ENCODE assay signal across 8 cellular contexts in the genomic region with DNA sequence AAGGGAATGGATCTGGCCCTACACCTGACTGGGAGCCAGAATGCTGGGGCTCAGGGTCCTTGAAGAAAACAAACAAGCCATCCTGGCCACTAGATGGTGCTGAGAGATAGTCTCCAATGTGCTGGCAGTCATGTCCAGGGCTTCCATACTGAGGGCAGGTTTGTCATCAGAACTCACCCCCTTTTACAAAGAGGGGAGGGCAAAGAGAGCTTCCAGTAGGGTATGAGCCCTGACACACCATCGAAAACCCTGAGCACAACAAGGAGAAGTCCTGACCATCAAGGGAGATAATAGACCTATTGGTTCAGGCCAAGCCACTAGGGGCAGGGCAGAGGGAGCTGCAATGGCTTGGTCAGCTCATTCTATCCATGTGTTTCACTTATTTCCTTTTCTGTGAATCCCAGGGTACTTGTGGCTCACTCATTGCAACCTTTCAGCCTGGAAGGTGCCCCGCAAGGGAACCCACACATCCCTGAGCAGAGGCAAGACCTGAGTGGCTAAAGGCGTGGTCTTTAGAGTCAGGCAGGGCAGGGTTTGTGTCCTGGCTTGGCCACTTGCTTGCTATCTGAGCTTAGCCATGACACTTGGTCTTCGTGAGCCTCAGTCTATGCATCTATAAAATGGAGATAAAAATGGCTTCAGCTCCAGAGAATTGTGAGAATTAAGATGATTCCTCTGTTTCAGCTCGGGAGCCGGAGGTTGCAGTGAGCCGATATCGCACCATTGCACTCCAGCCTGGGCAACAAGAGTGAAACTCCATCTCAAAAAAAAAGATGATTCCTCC. TPM values are rescaled to one million over a fixed set of nuclear protein-coding genes. Genes with fewer than 3 reads are reported as not detected.
DNase-seq lines count a peak whose midpoint lies in the region; ATAC-seq lines count a peak whose summit lies in the region.

No MANE protein-coding gene starts in this region.

- H3K27me3 ChIP-seq in MG63, result no peaks in the 10 kb centered on the region

- no peak overlapping the region for H3K9ac ChIP-seq in SK-N-MC (ENCODE audit: insufficient read length)

- H3K27ac Mint-ChIP-seq in stimulated activated naive B cell treated with anti-CD40 and anti-IgM and Interleukin-4, amounts not matched to agents 10 μg/mL and 1 μg/mL and 100 μg/mL, for 72 hours, result peak overlapping the region; percentile 20

- H3K36me3 ChIP-seq in MG63, result no peaks in the 10 kb centered on the region
- H3K36me3 ChIP-seq in SK-N-MC (ENCODE audit: insufficient read depth, low read length), result no peaks in the 10 kb centered on the region

- H3K9me3 ChIP-seq in MG63 (no peaks in the 10 kb centered on the region), SK-N-MC (ENCODE audit: low read depth, low read length) (no peaks in the 10 kb centered on the region)

- no peak overlapping the region for H3K27ac ChIP-seq in SK-N-MC

- no peak overlapping the region for H3K4me3 Mint-ChIP-seq in stimulated activated naive B cell treated with anti-CD40 and anti-IgM and Interleukin-4, amounts not matched to agents 10 μg/mL and 1 μg/mL and 100 μg/mL, for 72 hours

- H3K27me3 Mint-ChIP-seq in stimulated activated naive B cell treated with anti-CD40 and anti-IgM and Interleukin-4, amounts not matched to agents 10 μg/mL and 1 μg/mL and 100 μg/mL, for 72 hours, result peaks cover 48 to 82% of the 10 kb centered on the region in 2 donors

- DNase-seq in activated naive CD4-positive, alpha-beta T cell treated with Interleukin-2 at 50 U/mL for 16 hours, result peak; percentile 34
- no peak for DNase-seq in activated naive CD4-positive, alpha-beta T cell (lab: John Stamatoyannopoulos, UW)
- DNase-seq in MG63, result peak; percentile 8
- DNase-seq in SK-N-MC (ENCODE audit: low read depth, low spot score), result peak; percentile 20
- DNase-seq in central memory CD4-positive, alpha-beta T cell, result peak; percentile 25
- DNase-seq in kidney glomerular epithelial cell (lab: John Stamatoyannopoulos, UW), result peak; percentile 51
- DNase-seq in stimulated activated naive B cell treated with anti-CD40 and anti-IgM and Interleukin-4, amounts not matched to agents 10 μg/mL and 1 μg/mL and 100 μg/mL, for 72 hours, result peak; percentile 18

- peaks cover 4 to 6% of the 10 kb centered on the region in 2 donors for H3K4me1 Mint-ChIP-seq in stimulated activated naive B cell treated with anti-CD40 and anti-IgM and Interleukin-4, amounts not matched to agents 10 μg/mL and 1 μg/mL and 100 μg/mL, for 72 hours

- H3K9me3 Mint-ChIP-seq in stimulated activated naive B cell treated with anti-CD40 and anti-IgM and Interleukin-4, amounts not matched to agents 10 μg/mL and 1 μg/mL and 100 μg/mL, for 72 hours, result no peaks in the 10 kb centered on the region

- peak; percentile 85 to 95 for ATAC-seq in stimulated activated naive B cell treated with anti-CD40 and anti-IgM and Interleukin-4, amounts not matched to agents 10 μg/mL and 1 μg/mL and 100 μg/mL, for 72 hours (replicated peaks)
- ATAC-seq in GM19467 (IDR thresholded peaks at IDR 0.05; ENCODE audit: unreplicated experiment), result no peak

- H3K36me3 Mint-ChIP-seq in stimulated activated naive B cell treated with anti-CD40 and anti-IgM and Interleukin-4, amounts not matched to agents 10 μg/mL and 1 μg/mL and 100 μg/mL, for 72 hours, result no peaks in the 10 kb centered on the region

- no peak overlapping the region for H3K4me3 ChIP-seq in MG63
- no peak overlapping the region for H3K4me3 ChIP-seq in SK-N-MC

RNA-seq across cellular contexts. Expression of a gene that starts 6.2 kb away (rescaled TPM):
- 0.07 and 0.47 TPM in 2 replicates for total RNA-seq in MG63 (2014; rRNA removed; shearing (Covaris generic); ENCODE audit: low replicate concordance)

RNA-seq across cellular contexts. Expression of a gene that starts 38.3 kb away (rescaled TPM):
- 5.9 TPM in 1 of 2 replicates, not detected in the other for total RNA-seq in MG63 (2014; rRNA removed; shearing (Covaris generic); ENCODE audit: low replicate concordance)

Comparison
In these comparisons a context has a peak if more than half of its experiments do, and no peak if none do; other contexts are left out.
1. DNase-seq: peak in activated naive CD4-positive, alpha-beta T cell treated with Interleukin-2 at 50 U/mL for 16 hours (single experiment), MG63 (single experiment), SK-N-MC (single experiment), central memory CD4-positive, alpha-beta T cell (single experiment), kidney glomerular epithelial cell (single experiment) and stimulated activated naive B cell treated with anti-CD40 and anti-IgM and Interleukin-4, amounts not matched to agents 10 μg/mL and 1 μg/mL and 100 μg/mL, for 72 hours (single experiment); none in activated naive CD4-positive, alpha-beta T cell (0 of 4).